In genomic region chr5:177299711-177300110, GRCh38 we compare ENCODE assay signal across 8 cellular contexts. TPM values are rescaled to one million over a fixed set of nuclear protein-coding genes. Genes with fewer than 3 reads are reported as not detected.
DNase-seq lines count a peak whose midpoint lies in the region; ATAC-seq lines count a peak whose summit lies in the region.

No MANE protein-coding gene starts in this region.

- no peaks in the 10 kb centered on the region for H3K27me3 Mint-ChIP-seq in activated CD4-positive, alpha-beta T cell treated with anti-CD3 and anti-CD28 coated beads, Interleukin-2, amount 10 ng/mL, durations not matched to agents 7 days and 5 days
- no peaks in the 10 kb centered on the region for H3K27me3 Mint-ChIP-seq in T-helper 17 cell
- H3K27me3 Mint-ChIP-seq in stimulated activated naive B cell treated with anti-CD40 and anti-IgM and Interleukin-4, amounts not matched to agents 10 μg/mL and 1 μg/mL and 100 μg/mL, for 72 hours, result no peaks in the 10 kb centered on the region

- 73% methylated on average over 9 of the region's 9 CpGs for WGBS in right cardiac atrium

- CTCF ChIA-PET in activated CD4-positive, alpha-beta T cell treated with anti-CD3 and anti-CD28 coated beads, Interleukin-2, amount 10 ng/mL, durations not matched to agents 7 days and 5 days (lab: Charles Lee), result interaction anchor here (1.0 to 4.1 kb wide), 4 partner anchors 10 to 186 kb away, joined by 3 to 30 read pairs (median 4); no protein-coding TSS in a partner anchor

- peaks cover 82% of the 10 kb centered on the region for H3K4me1 Mint-ChIP-seq in activated CD4-positive, alpha-beta T cell treated with anti-CD3 and anti-CD28 coated beads, Interleukin-2, amount 10 ng/mL, durations not matched to agents 7 days and 5 days
- peaks cover 48% of the 10 kb centered on the region for H3K4me1 Mint-ChIP-seq in T-helper 17 cell
- H3K4me1 Mint-ChIP-seq in stimulated activated naive B cell treated with anti-CD40 and anti-IgM and Interleukin-4, amounts not matched to agents 10 μg/mL and 1 μg/mL and 100 μg/mL, for 72 hours, result peaks cover 60 to 81% of the 10 kb centered on the region in 2 donors

- H3K4me3 ChIP-seq in right cardiac atrium (ENCODE audit: low read length), result no peak overlapping the region

- H3K36me3 Mint-ChIP-seq in activated CD4-positive, alpha-beta T cell treated with anti-CD3 and anti-CD28 coated beads, Interleukin-2, amount 10 ng/mL, durations not matched to agents 7 days and 5 days (ENCODE audit: low read depth), result peaks cover 67% of the 10 kb centered on the region
- H3K36me3 Mint-ChIP-seq in T-helper 17 cell (ENCODE audit: low read depth), result no peaks in the 10 kb centered on the region
- peaks cover 28 to 51% of the 10 kb centered on the region in 2 donors for H3K36me3 Mint-ChIP-seq in stimulated activated naive B cell treated with anti-CD40 and anti-IgM and Interleukin-4, amounts not matched to agents 10 μg/mL and 1 μg/mL and 100 μg/mL, for 72 hours

- no peaks in the 10 kb centered on the region for H3K27me3 ChIP-seq in right cardiac atrium (ENCODE audit: control insufficient read depth, insufficient read depth)

- DNase-seq in activated CD4-positive, alpha-beta T cell treated with anti-CD3 and anti-CD28 coated beads, Interleukin-2, amount 10 ng/mL, durations not matched to agents 7 days and 5 days, result no peak
- DNase-seq in activated CD4-positive, alpha-beta T cell treated with anti-CD3 and anti-CD28 coated beads, Interleukin-2, amount 50 U/mL, for 48 hours, result no peak
- DNase-seq in T-helper 17 cell, result no peak
- DNase-seq in right cardiac atrium, result no peak
- no peak for DNase-seq in stimulated activated naive B cell treated with anti-CD40 and anti-IgM and Interleukin-4, amounts not matched to agents 10 μg/mL and 1 μg/mL and 100 μg/mL, for 72 hours
- DNase-seq in NCI-H82 treated with DMSO at 0.1 percent for 48 hours (lab: John Stamatoyannopoulos, UW; ENCODE audit: unreplicated experiment), result no peak
- DNase-seq in NCI-H2081 treated with DMSO at 0.1 percent for 48 hours (lab: John Stamatoyannopoulos, UW), result no peak
- no peak for DNase-seq in C1 segment of cervical spinal cord (lab: John Stamatoyannopoulos, UW)

- peaks cover 24% of the 10 kb centered on the region for H3K4me1 ChIP-seq in right cardiac atrium (ENCODE audit: control insufficient read depth, insufficient read depth, low read length)

- peak overlapping the region; percentile 62 for H3K27ac ChIP-seq in right cardiac atrium (ENCODE audit: low read length)

- H3K9me3 Mint-ChIP-seq in activated CD4-positive, alpha-beta T cell treated with anti-CD3 and anti-CD28 coated beads, Interleukin-2, amount 10 ng/mL, durations not matched to agents 7 days and 5 days, result no peaks in the 10 kb centered on the region
- no peaks in the 10 kb centered on the region for H3K9me3 Mint-ChIP-seq in stimulated activated naive B cell treated with anti-CD40 and anti-IgM and Interleukin-4, amounts not matched to agents 10 μg/mL and 1 μg/mL and 100 μg/mL, for 72 hours

- POLR2A ChIA-PET in activated CD4-positive, alpha-beta T cell treated with anti-CD3 and anti-CD28 coated beads, Interleukin-2, amount 10 ng/mL, durations not matched to agents 7 days and 5 days (lab: Charles Lee), result no interaction called here

- no peaks in the 10 kb centered on the region for H3K9me3 ChIP-seq in T-helper 17 cell (ENCODE audit: control insufficient read depth, low read length, poor library complexity, severe bottlenecking)
- H3K9me3 ChIP-seq in right cardiac atrium (ENCODE audit: control insufficient read depth, low read length), result no peaks in the 10 kb centered on the region

- intact Hi-C loops in right cardiac atrium (cut with DNase I), result loop anchor here in 1 of 4 donors (10.0 kb wide), 1 partner anchor 185 kb away; no protein-coding TSS in a partner anchor

- ATAC-seq in T-helper 17 cell (no peak), right cardiac atrium (no peak)
- ATAC-seq in stimulated activated naive B cell treated with anti-CD40 and anti-IgM and Interleukin-4, amounts not matched to agents 10 μg/mL and 1 μg/mL and 100 μg/mL, for 72 hours (replicated peaks), result no peak

- peak overlapping the region; percentile 86 for H3K27ac Mint-ChIP-seq in activated CD4-positive, alpha-beta T cell treated with anti-CD3 and anti-CD28 coated beads, Interleukin-2, amount 10 ng/mL, durations not matched to agents 7 days and 5 days
- H3K27ac Mint-ChIP-seq in T-helper 17 cell, result peak overlapping the region; percentile 93
- H3K27ac Mint-ChIP-seq in stimulated activated naive B cell treated with anti-CD40 and anti-IgM and Interleukin-4, amounts not matched to agents 10 μg/mL and 1 μg/mL and 100 μg/mL, for 72 hours, result peak overlapping the region; percentile 68

- H3K4me3 Mint-ChIP-seq in activated CD4-positive, alpha-beta T cell treated with anti-CD3 and anti-CD28 coated beads, Interleukin-2, amount 10 ng/mL, durations not matched to agents 7 days and 5 days, result no peak overlapping the region
- H3K4me3 Mint-ChIP-seq in T-helper 17 cell, result no peak overlapping the region
- H3K4me3 Mint-ChIP-seq in stimulated activated naive B cell treated with anti-CD40 and anti-IgM and Interleukin-4, amounts not matched to agents 10 μg/mL and 1 μg/mL and 100 μg/mL, for 72 hours, result no peak overlapping the region

RNA-seq across cellular contexts. Expression of gene RAB24, which starts 3.8 kb away (rescaled TPM):
- total RNA-seq in activated CD4-positive, alpha-beta T cell treated with anti-CD3 and anti-CD28 coated beads, Interleukin-2, amount 10 ng/mL, durations not matched to agents 7 days and 5 days, result 10 to 100 TPM; 28.3 to 34.4 TPM
- total RNA-seq in T-helper 17 cell, result 10 to 100 TPM in 1 of 2 donors, 1 to 10 TPM in 1; 8.8 to 17.6 TPM
- total RNA-seq in right cardiac atrium, result 10 to 100 TPM; 15.0 to 23.8 (median 20.6) TPM
- polyA plus RNA-seq in right cardiac atrium, result 28.6 TPM

RNA-seq across cellular contexts. Expression of gene PRELID1, which starts 3.9 kb away (rescaled TPM):
- total RNA-seq in activated CD4-positive, alpha-beta T cell treated with anti-CD3 and anti-CD28 coated beads, Interleukin-2, amount 10 ng/mL, durations not matched to agents 7 days and 5 days, result 100 to 1,000 TPM; 142 to 152 TPM
- 10 to 100 TPM; 44.9 to 55.8 TPM for total RNA-seq in T-helper 17 cell
- total RNA-seq in right cardiac atrium, result 10 to 100 TPM; 40.4 to 55.7 (median 46.0) TPM
- 43.3 TPM for polyA plus RNA-seq in right cardiac atrium

RNA-seq across cellular contexts. Expression of gene MXD3, which starts 12.0 kb away (rescaled TPM):
- total RNA-seq in activated CD4-positive, alpha-beta T cell treated with anti-CD3 and anti-CD28 coated beads, Interleukin-2, amount 10 ng/mL, durations not matched to agents 7 days and 5 days, result 100 to 1,000 TPM; 107 to 109 TPM
- total RNA-seq in T-helper 17 cell, result 10 to 100 TPM in 1 of 2 donors, 1 to 10 TPM in 1; 8.7 to 11.8 TPM
- total RNA-seq in right cardiac atrium, result 1 to 10 TPM; 2.4 to 3.6 (median 2.6) TPM
- polyA plus RNA-seq in right cardiac atrium, result 1.7 TPM

RNA-seq across cellular contexts. Expression of gene LMAN2, which starts 51.8 kb away (rescaled TPM):
- total RNA-seq in activated CD4-positive, alpha-beta T cell treated with anti-CD3 and anti-CD28 coated beads, Interleukin-2, amount 10 ng/mL, durations not matched to agents 7 days and 5 days, result 100 to 1,000 TPM; 123 to 132 TPM
- total RNA-seq in T-helper 17 cell (10 to 100 TPM; 75.5 to 89.8 TPM), right cardiac atrium (10 to 100 TPM; 59.0 to 74.3 (median 68.8) TPM)
- 109 TPM for polyA plus RNA-seq in right cardiac atrium

RNA-seq across cellular contexts. Expression of gene RGS14, which starts 58.0 kb away (rescaled TPM):
- total RNA-seq in activated CD4-positive, alpha-beta T cell treated with anti-CD3 and anti-CD28 coated beads, Interleukin-2, amount 10 ng/mL, durations not matched to agents 7 days and 5 days, result 100 to 1,000 TPM; 124 to 132 TPM
- total RNA-seq in T-helper 17 cell (100 to 1,000 TPM in 1 of 2 donors, 10 to 100 TPM in 1; 76.7 to 110 TPM), right cardiac atrium (1 to 10 TPM; 3.8 to 5.1 (median 4.2) TPM)
- polyA plus RNA-seq in right cardiac atrium, result 4.6 TPM

Comparison
In these comparisons a context has a peak if more than half of its experiments do, and no peak if none do; other contexts are left out.
1. RNA of gene MXD3, which starts 12.0 kb away (total RNA-seq): 107 to 109 TPM in activated CD4-positive, alpha-beta T cell treated with anti-CD3 and anti-CD28 coated beads, Interleukin-2, amount 10 ng/mL, durations not matched to agents 7 days and 5 days; 8.7 to 11.8 TPM in T-helper 17 cell and 2.4 to 3.6 TPM in right cardiac atrium; every median in the first group is over 4 times any median in the second.
2. Peak in every context shown above with its lines, with median percentiles within 50 percentile points of each other: H3K27ac Mint-ChIP-seq.